In genomic region chr3:8488436-8488835, GRCh38 we compare ENCODE assay signal across 1 cellular context.
TF ChIP-seq lines count a peak whose summit lies in the region.

No MANE protein-coding gene starts in this region.

TF ChIP-seq in HepG2, 621 proteins besides CTCF, POLR2A, EP300 and RAD21:
- no peak for TF ChIP-seq ZFP91 (CRISPR knock-in tag; IDR thresholded peaks at IDR 0.05; ENCODE audit: borderline replicate concordance)
- TF ChIP-seq MAFK (conservative IDR thresholded peaks at IDR 0.05 in 1 of 2, IDR thresholded peaks at IDR 0.05 in 1 of 2; ENCODE audit: low read length in 2 of 2) = no peak
